In the genomic region with DNA sequence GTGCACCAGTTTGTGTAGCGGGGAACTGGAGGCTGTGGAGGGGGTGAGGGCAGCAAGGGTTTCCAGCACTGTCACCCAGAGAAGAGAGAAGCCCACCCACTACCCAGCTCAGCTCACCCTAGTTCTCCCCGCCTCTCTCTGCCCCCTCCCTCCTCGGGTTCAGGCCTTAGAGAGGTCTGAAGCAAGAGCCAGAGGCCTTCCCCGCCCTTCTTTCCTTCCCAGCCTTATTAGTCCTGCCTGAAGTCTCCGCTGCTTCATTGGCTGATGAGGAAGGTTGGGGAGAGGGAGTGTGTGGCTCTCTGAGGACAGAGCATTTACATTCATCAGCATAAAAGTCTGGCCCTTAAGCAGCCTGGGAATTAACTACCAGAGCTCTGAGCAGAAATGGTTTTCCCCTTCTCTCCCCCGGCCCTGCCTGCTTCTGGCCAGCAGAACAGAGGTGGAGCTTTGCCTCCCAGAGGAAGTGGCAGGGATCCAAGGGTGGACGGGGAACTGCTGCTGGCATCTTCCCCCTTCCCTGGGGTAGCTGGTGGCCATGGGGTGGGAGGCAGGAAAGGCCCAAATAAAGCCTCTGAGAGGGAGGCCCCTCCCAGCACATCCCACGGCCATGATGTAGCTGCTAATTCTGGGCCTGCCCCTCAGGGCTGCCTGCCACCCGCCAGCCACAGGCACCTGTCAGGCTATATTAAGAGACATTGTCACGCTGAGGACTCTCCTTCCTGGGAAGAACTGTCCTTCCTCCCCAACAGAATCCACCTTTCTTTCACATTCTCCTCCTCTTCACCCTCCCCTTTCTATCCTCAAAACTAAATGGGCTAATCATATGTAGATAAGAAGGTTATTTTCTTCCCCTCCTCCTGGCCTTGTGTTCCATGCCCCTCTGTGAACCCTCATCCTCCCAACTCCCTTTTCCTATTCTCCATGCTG, we compare ENCODE assay signal across 9 cellular contexts. TPM values are rescaled to one million over a fixed set of nuclear protein-coding genes. Genes with fewer than 3 reads are reported as not detected.
DNase-seq lines count a peak whose midpoint lies in the region; ATAC-seq, FAIRE-seq and TF ChIP-seq lines count a peak whose summit lies in the region.
"Had no signal": no experiment of that assay in that cellular context is flagged by ENCODE, and none has a peak within 500 bp of the region (broad histone marks: within the 10 kb centered on the region; RNA-seq: fewer than 3 reads in every experiment).

No MANE protein-coding gene starts in this region.

- H3K4me1 Mint-ChIP-seq in activated CD4-positive, alpha-beta T cell treated with anti-CD3 and anti-CD28 coated beads for 36 hours: peaks cover 55% of the 10 kb centered on the region
- H3K4me1 Mint-ChIP-seq in activated naive CD8-positive, alpha-beta T cell (ENCODE audit: low read depth): peaks cover 42% of the 10 kb centered on the region

- H3K27ac ChIP-seq in heart right ventricle (peak overlapping the region; percentile 84 to 99 (median 95)), gastrocnemius medialis (peak overlapping the region in 1 of 4 donors; percentile 93), small intestine (ENCODE audit: low read depth in 1 of 2, low read length in 1 of 2) (peak overlapping the region in 1 of 2 donors; percentile 90)

- no peaks in the 10 kb centered on the region for H3K9me3 ChIP-seq in heart right ventricle
- no peaks in the 10 kb centered on the region for H3K9me3 ChIP-seq in gastrocnemius medialis
- no peaks in the 10 kb centered on the region for H3K9me3 ChIP-seq in small intestine (ENCODE audit: control insufficient read depth, low read depth)

- H3K4me3 Mint-ChIP-seq in activated CD4-positive, alpha-beta T cell treated with anti-CD3 and anti-CD28 coated beads for 36 hours: no peak overlapping the region
- no peak overlapping the region for H3K4me3 Mint-ChIP-seq in activated naive CD8-positive, alpha-beta T cell
- H3K4me3 Mint-ChIP-seq: T-helper 1 cell treated with Interleukin-12 subunit alpha and Interleukin-12 subunit beta and Interleukin-4 antibody, amounts not matched to agents 30 μg/mL and 1 μg/mL, for 36 hours had no signal

- no peak for FAIRE-seq in small intestine (lab: Jason Lieb, UNC)

- no peak for TF ChIP-seq POLR2A in gastrocnemius medialis (IDR thresholded peaks at IDR 0.05)

- CTCF ChIA-PET in activated CD4-positive, alpha-beta T cell treated with anti-CD3 and anti-CD28 coated beads for 36 hours (lab: Charles Lee): interaction anchor here (0.8 to 4.2 kb wide), 6 partner anchors 9 to 101 kb away, joined by 4 to 24 read pairs (median 6); no protein-coding TSS in a partner anchor

- in situ Hi-C loops in gastrocnemius medialis (cut with MboI; ENCODE audit: low sequenced_read_pairs in 4 of 4): no loop called here

- no peak for ATAC-seq in activated CD4-positive, alpha-beta T cell treated with anti-CD3 and anti-CD28 coated beads for 36 hours
- ATAC-seq in heart right ventricle (peak; percentile 36 to 68 (median 58)), gastrocnemius medialis (peak; percentile 14 to 25), HG03520 (IDR thresholded peaks at IDR 0.05; ENCODE audit: unreplicated experiment) (no peak)

- TF ChIP-seq CTCF in heart right ventricle (IDR thresholded peaks at IDR 0.05): no peak
- TF ChIP-seq CTCF in gastrocnemius medialis (IDR thresholded peaks at IDR 0.05 in 4 of 5, conservative IDR thresholded peaks at IDR 0.05 in 1 of 5): no peak

- intact Hi-C loops in activated CD4-positive, alpha-beta T cell treated with anti-CD3 and anti-CD28 coated beads for 36 hours (cut with DNase I, micrococcal nuclease): no loop called here
- intact Hi-C loops in heart right ventricle (cut with DNase I) (loop anchor here in 5 of 10 donors (5.0 to 10.0 kb wide), 5 partner anchors 61 to 119 kb away; partner anchors contain the start of genes VCP (in 2 of the 5), FANCG (in 1 of the 5) and STOML2 (in 1 of the 5)), gastrocnemius medialis (cut with DNase I; ENCODE audit: low total_unique reads) (loop anchor here (2.0 to 10.0 kb wide), 8 partner anchors 435 to 1827 kb away; partner anchors contain the start of genes B4GALT1, CCDC107, HINT2 and RMRP)

- H3K27me3 Mint-ChIP-seq in activated CD4-positive, alpha-beta T cell treated with anti-CD3 and anti-CD28 coated beads for 36 hours: no peaks in the 10 kb centered on the region
- H3K27me3 Mint-ChIP-seq in activated naive CD8-positive, alpha-beta T cell: no peaks in the 10 kb centered on the region

- H3K36me3 ChIP-seq in heart right ventricle (peaks cover 0 to 34% (median 18%) of the 10 kb centered on the region in 9 donors), gastrocnemius medialis (peaks cover 2 to 16% of the 10 kb centered on the region in 2 donors), small intestine (ENCODE audit: control insufficient read depth in 2 of 2, insufficient read depth in 2 of 2, low read length in 2 of 2) (no peaks in the 10 kb centered on the region)

- H3K36me3 Mint-ChIP-seq in activated CD4-positive, alpha-beta T cell treated with anti-CD3 and anti-CD28 coated beads for 36 hours (ENCODE audit: low read depth): peaks cover 8% of the 10 kb centered on the region
- no peaks in the 10 kb centered on the region for H3K36me3 Mint-ChIP-seq in activated naive CD8-positive, alpha-beta T cell

- H3K27me3 ChIP-seq in heart right ventricle (no peaks in the 10 kb centered on the region), gastrocnemius medialis (no peaks in the 10 kb centered on the region), small intestine (ENCODE audit: control insufficient read depth in 2 of 2, insufficient read depth in 2 of 2, low read length in 2 of 2) (no peaks in the 10 kb centered on the region)

- peak; percentile 58 for DNase-seq in activated CD4-positive, alpha-beta T cell treated with anti-CD3 and anti-CD28 coated beads for 36 hours
- no peak for DNase-seq in activated CD4-positive, alpha-beta T cell treated with anti-CD3 and anti-CD28 coated beads, Interleukin-2, amount 50 U/mL, for 4 hours
- DNase-seq in heart right ventricle (peak; percentile 71 to 90), gastrocnemius medialis (peak; percentile 88 to 98), small intestine (no peak), SHP77 treated with DMSO at 0.1 percent for 48 hours (lab: John Stamatoyannopoulos, UW) (no peak)

- peak overlapping the region in 9 of 10 donors; percentile 5 to 43 (median 34) for H3K4me3 ChIP-seq in heart right ventricle
- peak overlapping the region; percentile 58 to 77 (median 72) for H3K4me3 ChIP-seq in gastrocnemius medialis
- H3K4me3 ChIP-seq in small intestine (ENCODE audit: low read depth in 1 of 2, low read length in 2 of 2): no peak overlapping the region

- H3K9me3 Mint-ChIP-seq in activated CD4-positive, alpha-beta T cell treated with anti-CD3 and anti-CD28 coated beads for 36 hours (ENCODE audit: low read depth): no peaks in the 10 kb centered on the region
- H3K9me3 Mint-ChIP-seq in activated naive CD8-positive, alpha-beta T cell (ENCODE audit: low read depth): no peaks in the 10 kb centered on the region
- H3K9me3 Mint-ChIP-seq: T-helper 1 cell treated with Interleukin-12 subunit alpha and Interleukin-12 subunit beta and Interleukin-4 antibody, amounts not matched to agents 30 μg/mL and 1 μg/mL, for 36 hours had no signal

- 15 to 20% methylated on average over 10 of the region's 10 CpGs for WGBS in heart right ventricle, 2 donors
- WGBS in small intestine, 3 donors: 45 to 60% (median 57%) methylated on average over 7 to 10 of the region's 10 CpGs

- H3K4me1 ChIP-seq in heart right ventricle: peaks cover 26 to 85% (median 63%) of the 10 kb centered on the region in 9 donors
- peaks cover 46 to 55% of the 10 kb centered on the region in 2 donors for H3K4me1 ChIP-seq in gastrocnemius medialis
- H3K4me1 ChIP-seq in small intestine (ENCODE audit: control insufficient read depth in 2 of 2, insufficient read depth in 1 of 2, low read depth in 1 of 2, low read length in 1 of 2): peaks cover 0 to 8% of the 10 kb centered on the region in 2 donors

- H3K27ac Mint-ChIP-seq in activated CD4-positive, alpha-beta T cell treated with anti-CD3 and anti-CD28 coated beads for 36 hours: peak overlapping the region; percentile 88
- H3K27ac Mint-ChIP-seq in activated naive CD8-positive, alpha-beta T cell: peak overlapping the region; percentile 64
- H3K27ac Mint-ChIP-seq: T-helper 1 cell treated with Interleukin-12 subunit alpha and Interleukin-12 subunit beta and Interleukin-4 antibody, amounts not matched to agents 30 μg/mL and 1 μg/mL, for 36 hours had no signal

- POLR2A ChIA-PET in activated CD4-positive, alpha-beta T cell treated with anti-CD3 and anti-CD28 coated beads for 36 hours (lab: Charles Lee): no interaction called here

RNA-seq across cellular contexts. Expression of gene DNAJB5, which starts 4.2 kb away (rescaled TPM):
- 10 to 100 TPM; 10.3 to 11.3 TPM for total RNA-seq in activated CD4-positive, alpha-beta T cell treated with anti-CD3 and anti-CD28 coated beads for 36 hours
- total RNA-seq in heart right ventricle (100 to 1,000 TPM in 3 of 10 donors, 10 to 100 TPM in 7; 49.0 to 206 (median 85.1) TPM), gastrocnemius medialis (100 to 1,000 TPM in 3 of 4 donors, 10 to 100 TPM in 1; 75.3 to 187 (median 128) TPM)
- polyA plus RNA-seq in heart right ventricle (100 to 1,000 TPM in 1 of 2 donors, 10 to 100 TPM in 1; 44.0 to 107 TPM), small intestine (1 to 10 TPM; 2.2 to 6.8 (median 5.4) TPM)

RNA-seq across cellular contexts. Expression of gene PHF24, which starts 35.7 kb away (rescaled TPM):
- under 1 TPM; 0.09 to 0.18 TPM for total RNA-seq in activated CD4-positive, alpha-beta T cell treated with anti-CD3 and anti-CD28 coated beads for 36 hours
- total RNA-seq in heart right ventricle (1 to 10 TPM in 1 of 10 donors, under 1 TPM in 9; 0.11 to 2.2 (median 0.44) TPM), gastrocnemius medialis (under 1 TPM in 1 of 4 donors, not detected in 3; 0.04 TPM)
- polyA plus RNA-seq in heart right ventricle (under 1 TPM; 0.07 to 0.09 TPM), small intestine (under 1 TPM in 1 of 3 donors, not detected in 2; 0.39 TPM)

Comparison
In these comparisons a context has a peak if more than half of its experiments do, and no peak if none do; other contexts are left out.
1. DNase-seq: peak in activated CD4-positive, alpha-beta T cell treated with anti-CD3 and anti-CD28 coated beads for 36 hours (single experiment), heart right ventricle (2 of 2) and gastrocnemius medialis (2 of 2); none in activated CD4-positive, alpha-beta T cell treated with anti-CD3 and anti-CD28 coated beads, Interleukin-2, amount 50 U/mL, for 4 hours (0 of 2), small intestine (single experiment) and SHP77 treated with DMSO at 0.1 percent for 48 hours (single experiment).
2. ATAC-seq: peak in heart right ventricle (8 of 8) and gastrocnemius medialis (2 of 2); none in activated CD4-positive, alpha-beta T cell treated with anti-CD3 and anti-CD28 coated beads for 36 hours (single experiment) and HG03520 (single experiment).
3. H3K4me3 ChIP-seq: peak in heart right ventricle (9 of 10) and gastrocnemius medialis (4 of 4); none in small intestine (0 of 2).
4. RNA of gene DNAJB5, which starts 4.2 kb away (total RNA-seq): 75.3 to 187 TPM in gastrocnemius medialis and 49.0 to 206 TPM in heart right ventricle; 10.3 to 11.3 TPM in activated CD4-positive, alpha-beta T cell treated with anti-CD3 and anti-CD28 coated beads for 36 hours; every median in the first group is over 4 times any median in the second.